9 cellular contexts compared by ENCODE assay signal in the genomic region with DNA sequence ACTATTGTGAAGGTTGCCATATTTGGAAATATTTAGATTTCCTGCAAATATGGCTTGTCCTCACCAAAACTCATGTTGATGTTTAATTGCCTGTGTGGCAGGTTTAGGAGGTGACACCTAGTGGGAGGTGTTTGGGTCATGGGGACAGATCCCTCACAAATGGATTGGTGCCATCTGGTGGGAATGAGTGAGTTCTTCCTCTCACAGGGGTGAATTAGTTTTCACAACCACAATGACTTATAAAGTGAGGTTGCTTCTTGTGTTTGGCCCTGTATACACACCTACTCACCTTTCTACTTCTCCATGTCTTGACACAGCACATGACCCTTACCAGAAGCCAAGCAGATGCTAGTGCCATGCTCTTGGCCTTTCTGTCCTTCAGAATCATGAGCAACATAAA. TPM values are rescaled to one million over a fixed set of nuclear protein-coding genes. Genes with fewer than 3 reads are reported as not detected.
A peak's percentile ranks its signal among the peaks of the same experiment; 100 is the strongest.
DNase-seq lines count a peak whose midpoint lies in the region; ATAC-seq, FAIRE-seq and TF ChIP-seq lines count a peak whose summit lies in the region.
"Had no signal": no experiment of that assay in that cellular context is flagged by ENCODE, and none has a peak within 500 bp of the region (broad histone marks: within the 10 kb centered on the region; RNA-seq: fewer than 3 reads in every experiment).

No MANE protein-coding gene starts in this region.

- H3K4me3 ChIP-seq in kidney (ENCODE audit: low read length in 2 of 2): no peak overlapping the region

- TF ChIP-seq CTCF in C4-2B (conservative IDR thresholded peaks at IDR 0.05) (0 out of 2 replicates have a peak, but pooled peaks have one; percentile 7), kidney (IDR thresholded peaks at IDR 0.05; ENCODE audit: borderline replicate concordance, extremely low read depth, insufficient read depth) (no peak)

- peak; percentile 81 for ATAC-seq in GM18861 (IDR thresholded peaks at IDR 0.05; ENCODE audit: unreplicated experiment)
- ATAC-seq in HG02943 (IDR thresholded peaks at IDR 0.05; ENCODE audit: low read depth, unreplicated experiment): peak; percentile 66

- intact Hi-C loops in posterior cingulate gyrus (cut with DNase I): no loop called here
- intact Hi-C loops in kidney (cut with DNase I): no loop called here

- H3K27ac ChIP-seq in C4-2B: no peak overlapping the region
- H3K27ac ChIP-seq in kidney (ENCODE audit: low read depth in 2 of 2, low read length in 2 of 2): no peak overlapping the region

- H3K4me1 ChIP-seq in kidney (ENCODE audit: control insufficient read depth in 1 of 2, insufficient read depth in 1 of 2, low read depth in 1 of 2, low read length in 2 of 2): no peaks in the 10 kb centered on the region

- FAIRE-seq in kidney (lab: Jason Lieb, UNC): no peak

- H3K36me3 ChIP-seq in kidney (ENCODE audit: control insufficient read depth in 1 of 2, insufficient read depth in 2 of 2, low read length in 2 of 2): no peaks in the 10 kb centered on the region

- DNase-seq in SW480 (ENCODE audit: low spot score) (peak; percentile 27), OCI-M2 (lab: John Stamatoyannopoulos, UW; ENCODE audit: unreplicated experiment) (no peak), posterior cingulate gyrus (no peak), kidney (no peak), NCI-H1694 treated with DMSO at 0.1 percent for 48 hours (lab: John Stamatoyannopoulos, UW) (no peak)
- DNase-seq: substantia nigra had no signal

- no peak overlapping the region for H3K9ac ChIP-seq in kidney (ENCODE audit: low read length in 2 of 2)

- no peaks in the 10 kb centered on the region for H3K9me3 ChIP-seq in kidney (ENCODE audit: control insufficient read depth in 1 of 2, low read length in 2 of 2)

RNA-seq across cellular contexts. Expression of a gene that starts 41.1 kb away (rescaled TPM):
- total RNA-seq in kidney: 12.4 TPM
- polyA plus RNA-seq in kidney (ENCODE audit: insufficient read depth, low read depth, low replicate concordance): 29.3 TPM
